8 cellular contexts compared by ENCODE assay signal in genomic region chr7:151226875-151227782, GRCh38.
DNase-seq lines count a peak whose midpoint lies in the region; ATAC-seq and TF ChIP-seq lines count a peak whose summit lies in the region.

TSS of gene ABCF2 (minus strand) at chr7:151227205. CDS start at chr7:151226458, 747 bp downstream.

- H3K4me1 Mint-ChIP-seq in central memory CD8-positive, alpha-beta T cell, result peaks cover 43% of the 10 kb centered on the region

- TF ChIP-seq CTCF in AG09309 (IDR thresholded peaks at IDR 0.05; ENCODE audit: control insufficient read depth, insufficient read depth, low read depth, low read length, missing control alignments), result no peak

- peak within 1 kb of the TSS; percentile 96 for H3K27ac Mint-ChIP-seq in central memory CD8-positive, alpha-beta T cell (ENCODE audit: low read depth)

- ATAC-seq in GM19025 (IDR thresholded peaks at IDR 0.05; ENCODE audit: low read depth, unreplicated experiment) (peak; percentile 99), HG03342 (IDR thresholded peaks at IDR 0.05; ENCODE audit: unreplicated experiment) (peak; percentile 99)
- ATAC-seq in central memory CD8-positive, alpha-beta T cell (replicated peaks; ENCODE audit: extremely low read depth, poor library complexity, severe bottlenecking), result peak; percentile 100

- H3K4me3 ChIP-seq in AG09309 (ENCODE audit: control insufficient read depth, low read depth, low read length), result peak within 1 kb of the TSS; percentile 97

- no peaks in the 10 kb centered on the region for H3K27me3 Mint-ChIP-seq in central memory CD8-positive, alpha-beta T cell

- DNase-seq in AG09309 (ENCODE audit: low read depth), result peak; percentile 96
- DNase-seq in NCI-H446 (lab: John Stamatoyannopoulos, UW), result peak; percentile 92 to 97
- DNase-seq in activated CD4-positive, CD25-positive, alpha-beta regulatory T cell treated with anti-CD3 and anti-CD28 coated beads, Interleukin-2, amount 50 U/mL, for 16 hours (ENCODE audit: low read depth, low spot score), result peak; percentile 100
- DNase-seq in central memory CD8-positive, alpha-beta T cell (ENCODE audit: low spot score in 2 of 2), result peak; percentile 94 to 96
- peak; percentile 100 for DNase-seq in iris pigment epithelial cell (ENCODE audit: low read depth)
- DNase-seq in stimulated activated CD4-positive, alpha-beta T cell treated with anti-CD3 and anti-CD28 coated beads, Interleukin-12 subunit alpha, Interleukin-12 subunit beta, amount 100 ng/mL, for 4 hours, result peak; percentile 97

- H3K4me3 Mint-ChIP-seq in central memory CD8-positive, alpha-beta T cell, result peak within 1 kb of the TSS; percentile 98

- H3K36me3 Mint-ChIP-seq in central memory CD8-positive, alpha-beta T cell (ENCODE audit: insufficient read depth), result peaks cover 21% of the 10 kb centered on the region

- no peaks in the 10 kb centered on the region for H3K9me3 Mint-ChIP-seq in central memory CD8-positive, alpha-beta T cell

Comparison
In these comparisons a context has a peak if more than half of its experiments do, and no peak if none do; other contexts are left out.
1. Peak in every context shown above with its lines: DNase-seq, ATAC-seq and H3K4me3 ChIP-seq.